28 cellular contexts compared by ENCODE assay signal in genomic region chr14:72844528-72844927, GRCh38.
"Had no signal": no experiment of that assay in that cellular context is flagged by ENCODE, and none has a peak within 500 bp of the region (broad histone marks: within the 10 kb centered on the region; RNA-seq: fewer than 3 reads in every experiment).

No MANE protein-coding gene starts in this region.

- H3K9me3 ChIP-seq: ascending aorta, heart right ventricle, lower lobe of right lung, pancreas, psoas muscle, sigmoid colon, stomach, thyroid gland, upper lobe of right lung had no signal

- DNase-seq: activated CD4-positive, alpha-beta T cell treated with anti-CD3 and anti-CD28 coated beads for 4 hours; activated CD4-positive, alpha-beta T cell treated with anti-CD3 and anti-CD28 coated beads, Interleukin-2, amount 50 U/mL, for 4 hours; activated CD4-positive, CD25-positive, alpha-beta regulatory T cell; activated effector memory CD4-positive, alpha-beta T cell treated with anti-CD3 and anti-CD28 coated beads, Interleukin-2, amount 50 U/mL, for 16 hours; activated naive CD4-positive, alpha-beta T cell treated with anti-CD3 and anti-CD28 coated beads for 36 hours; activated naive CD8-positive, alpha-beta T cell treated with anti-CD3 and anti-CD28 coated beads for 36 hours; dorsolateral prefrontal cortex; effector memory CD4-positive, alpha-beta T cell; erythroblast; heart right ventricle; lower lobe of right lung; mesenchymal stem cell; naive thymus-derived CD8-positive, alpha-beta T cell; nucleus accumbens; pancreas; psoas muscle; sigmoid colon; stimulated activated CD4-positive, alpha-beta T cell treated with anti-CD3 and anti-CD28 coated beads, Interleukin-1b, Interleukin-23, amount 100 ng/mL, for 48 hours; stimulated activated CD4-positive, alpha-beta T cell treated with anti-CD3 and anti-CD28 coated beads, Interleukin-4, amount 100 ng/mL, for 4 hours; stimulated activated CD8-positive, alpha-beta memory T cell treated with anti-CD3 and anti-CD28 coated beads, Interleukin-4, amount 100 ng/mL, for 48 hours; stimulated activated naive B cell treated with anti-CD40 and anti-IgM and Interleukin-4, amounts not matched to agents 10 μg/mL and 1 μg/mL and 100 μg/mL, for 72 hours; stomach; thyroid gland; upper lobe of right lung had no signal

- H3K4me3 ChIP-seq: ascending aorta, coronary artery, dorsolateral prefrontal cortex, heart right ventricle, lower lobe of right lung, pancreas, psoas muscle, sigmoid colon, smooth muscle cell, stomach, thyroid gland, upper lobe of right lung had no signal

- H3K27ac ChIP-seq: ascending aorta, coronary artery, dorsolateral prefrontal cortex, foreskin keratinocyte, lower lobe of right lung, pancreas, sigmoid colon, stomach, thyroid gland, upper lobe of right lung had no signal

- H3K36me3 ChIP-seq: ascending aorta, heart right ventricle, lower lobe of right lung, pancreas, sigmoid colon, stomach, thyroid gland, upper lobe of right lung had no signal

- ATAC-seq: foreskin keratinocyte; lower lobe of right lung; naive thymus-derived CD8-positive, alpha-beta T cell; pancreas; stimulated activated naive B cell treated with anti-CD40 and anti-IgM and Interleukin-4, amounts not matched to agents 10 μg/mL and 1 μg/mL and 100 μg/mL, for 72 hours; upper lobe of right lung had no signal

- H3K27me3 ChIP-seq: ascending aorta, dorsolateral prefrontal cortex, foreskin keratinocyte, heart right ventricle, pancreas, sigmoid colon, thyroid gland, upper lobe of right lung had no signal

- H3K4me1 ChIP-seq: ascending aorta, foreskin keratinocyte, lower lobe of right lung, pancreas, sigmoid colon, stomach, thyroid gland, upper lobe of right lung had no signal
